Comparison of ENCODE assay signal across 29 cellular contexts in the genomic region with DNA sequence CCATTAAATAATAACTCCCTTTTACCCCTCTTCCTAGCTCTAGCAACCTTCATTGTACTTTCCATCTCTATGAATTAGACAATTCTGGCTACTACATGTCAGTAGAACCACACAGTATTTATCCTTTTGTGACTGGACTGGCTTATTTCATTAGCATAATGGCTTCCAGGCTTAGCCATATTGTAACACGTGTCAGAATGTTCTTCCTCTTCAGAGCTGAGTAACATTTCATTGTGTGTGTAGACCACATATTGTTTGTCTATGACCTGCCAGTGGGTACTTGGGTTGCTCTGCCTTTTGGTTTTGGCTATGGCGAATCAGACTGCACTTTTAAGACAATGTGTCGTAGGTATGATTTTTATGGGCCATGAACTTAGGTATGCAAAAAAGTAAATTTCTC.
"Had no signal": no experiment of that assay in that cellular context is flagged by ENCODE, and none has a peak within 500 bp of the region (broad histone marks: within the 10 kb centered on the region; RNA-seq: fewer than 3 reads in every experiment).

No MANE protein-coding gene starts in this region.

- H3K4me1 Mint-ChIP-seq: activated naive CD4-positive, alpha-beta T cell treated with anti-CD3 and anti-CD28 coated beads, Interleukin-2, amount 50 U/mL, for 24 hours; activated naive CD8-positive, alpha-beta T cell treated with anti-CD3 and anti-CD28 coated beads, Interleukin-2, amount 50 U/mL, for 24 hours; central memory CD8-positive, alpha-beta T cell; natural killer cell had no signal

- H3K36me3 Mint-ChIP-seq: activated naive CD4-positive, alpha-beta T cell treated with anti-CD3 and anti-CD28 coated beads, Interleukin-2, amount 50 U/mL, for 24 hours; natural killer cell; neural progenitor cell had no signal

- H3K4me3 ChIP-seq: breast epithelium, gastrocnemius medialis, hepatocyte, neural progenitor cell, right atrium auricular region, smooth muscle cell, stomach, thyroid gland, upper lobe of left lung had no signal

- H3K27ac Mint-ChIP-seq: activated naive CD4-positive, alpha-beta T cell treated with anti-CD3 and anti-CD28 coated beads, Interleukin-2, amount 50 U/mL, for 24 hours; activated naive CD8-positive, alpha-beta T cell treated with anti-CD3 and anti-CD28 coated beads, Interleukin-2, amount 50 U/mL, for 24 hours; activated T-helper 2 cell treated with anti-CD3 and anti-CD28 coated beads, Interferon-gamma antibody, Interleukin-2, Interleukin-4, amounts not matched to agents 10 μg/mL and 5 μg/mL and 100 μg/mL, durations not matched to agents 14 hours and 24 hours and 36 hours; dendritic cell treated with granulocyte-macrophage colony-stimulating factor and Interleukin-4, amounts not matched to agents 40 ng/mL and 50 ng/mL, for 4 days; natural killer cell; neural progenitor cell; stimulated activated naive B cell treated with anti-CD40 and anti-IgM and Interleukin-4, amounts not matched to agents 10 μg/mL and 1 μg/mL and 100 μg/mL, for 72 hours had no signal

- H3K4me1 ChIP-seq: breast epithelium, gastrocnemius medialis, parathyroid adenoma, right atrium auricular region, thyroid gland had no signal

- DNase-seq: activated CD4-positive, alpha-beta T cell treated with anti-CD3 and anti-CD28 coated beads for 4 hours; activated CD4-positive, alpha-beta T cell treated with anti-CD3 and anti-CD28 coated beads, Interleukin-2, amount 50 U/mL, for 48 hours; activated CD4-positive, CD25-positive, alpha-beta regulatory T cell; activated CD8-positive, alpha-beta memory T cell treated with anti-CD3 and anti-CD28 coated beads, Interleukin-2, amount 50 U/mL, for 4 hours; activated naive CD8-positive, alpha-beta T cell treated with anti-CD3 and anti-CD28 coated beads, Interleukin-2, amount 50 U/mL, for 24 hours; activated T-cell treated with anti-CD3 and anti-CD28 coated beads, Interleukin-2, amount 50 U/mL, for 1 hour; amygdala; gastrocnemius medialis; left cardiac atrium; midbrain; natural killer cell; occipital lobe; stimulated activated CD4-positive, alpha-beta T cell treated with anti-CD3 and anti-CD28 coated beads, Interleukin-4, amount 100 ng/mL, for 4 hours; stimulated activated CD8-positive, alpha-beta memory T cell treated with anti-CD3 and anti-CD28 coated beads, Interleukin-4, amount 100 ng/mL, for 48 hours; stimulated activated naive B cell treated with anti-CD40 and anti-IgM and Interleukin-4, amounts not matched to agents 10 μg/mL and 1 μg/mL and 100 μg/mL, for 72 hours; stomach; thyroid gland; upper lobe of left lung had no signal

- H3K36me3 ChIP-seq: breast epithelium, gastrocnemius medialis, neural progenitor cell, right atrium auricular region, stomach, thyroid gland, upper lobe of left lung had no signal

- H3K4me3 Mint-ChIP-seq: activated naive CD4-positive, alpha-beta T cell treated with anti-CD3 and anti-CD28 coated beads, Interleukin-2, amount 50 U/mL, for 24 hours; activated naive CD8-positive, alpha-beta T cell treated with anti-CD3 and anti-CD28 coated beads, Interleukin-2, amount 50 U/mL, for 24 hours; central memory CD8-positive, alpha-beta T cell; dendritic cell treated with granulocyte-macrophage colony-stimulating factor and Interleukin-4, amounts not matched to agents 40 ng/mL and 50 ng/mL, for 4 days; natural killer cell; neural progenitor cell; stimulated activated naive B cell treated with anti-CD40 and anti-IgM and Interleukin-4, amounts not matched to agents 10 μg/mL and 1 μg/mL and 100 μg/mL, for 72 hours had no signal

- H3K79me2 ChIP-seq: hepatocyte, parathyroid adenoma had no signal

- ATAC-seq: gastrocnemius medialis, left cardiac atrium had no signal

- H3K27ac ChIP-seq: breast epithelium, epithelial cell of prostate, gastrocnemius medialis, neural progenitor cell, parathyroid adenoma, right atrium auricular region, stomach, thyroid gland, upper lobe of left lung had no signal

- H3K27me3 Mint-ChIP-seq: activated naive CD4-positive, alpha-beta T cell treated with anti-CD3 and anti-CD28 coated beads, Interleukin-2, amount 50 U/mL, for 24 hours; activated naive CD8-positive, alpha-beta T cell treated with anti-CD3 and anti-CD28 coated beads, Interleukin-2, amount 50 U/mL, for 24 hours; central memory CD8-positive, alpha-beta T cell; dendritic cell treated with granulocyte-macrophage colony-stimulating factor and Interleukin-4, amounts not matched to agents 40 ng/mL and 50 ng/mL, for 4 days; stimulated activated naive B cell treated with anti-CD40 and anti-IgM and Interleukin-4, amounts not matched to agents 10 μg/mL and 1 μg/mL and 100 μg/mL, for 72 hours had no signal

- H3K9me3 ChIP-seq: breast epithelium, gastrocnemius medialis, right atrium auricular region, stomach, thyroid gland, upper lobe of left lung had no signal

- H3K27me3 ChIP-seq: breast epithelium, gastrocnemius medialis, hepatocyte, neural progenitor cell, right atrium auricular region, thyroid gland, upper lobe of left lung had no signal

- H3K4me2 ChIP-seq: hepatocyte, neural progenitor cell, smooth muscle cell had no signal

- H3K9ac ChIP-seq: neural progenitor cell, parathyroid adenoma had no signal

- H2AFZ ChIP-seq: hepatocyte, parathyroid adenoma had no signal

- H3K9me3 Mint-ChIP-seq: activated naive CD4-positive, alpha-beta T cell treated with anti-CD3 and anti-CD28 coated beads, Interleukin-2, amount 50 U/mL, for 24 hours; activated naive CD8-positive, alpha-beta T cell treated with anti-CD3 and anti-CD28 coated beads, Interleukin-2, amount 50 U/mL, for 24 hours; activated T-helper 2 cell treated with anti-CD3 and anti-CD28 coated beads, Interferon-gamma antibody, Interleukin-2, Interleukin-4, amounts not matched to agents 10 μg/mL and 5 μg/mL and 100 μg/mL, durations not matched to agents 14 hours and 24 hours and 36 hours; central memory CD8-positive, alpha-beta T cell; dendritic cell treated with granulocyte-macrophage colony-stimulating factor and Interleukin-4, amounts not matched to agents 40 ng/mL and 50 ng/mL, for 4 days; natural killer cell; neural progenitor cell; stimulated activated naive B cell treated with anti-CD40 and anti-IgM and Interleukin-4, amounts not matched to agents 10 μg/mL and 1 μg/mL and 100 μg/mL, for 72 hours had no signal
